In genomic region chr1:173122344-173122880, GRCh38 we compare ENCODE assay signal across 9 cellular contexts.
DNase-seq lines count a peak whose midpoint lies in the region; ATAC-seq and TF ChIP-seq lines count a peak whose summit lies in the region.
"Had no signal": no experiment of that assay in that cellular context is flagged by ENCODE, and none has a peak within 500 bp of the region (broad histone marks: within the 10 kb centered on the region; RNA-seq: fewer than 3 reads in every experiment).

No MANE protein-coding gene starts in this region.

- CTCF ChIA-PET in A673 (lab: Charles Lee), result interaction anchor here (0.7 kb wide), 1 partner anchor 296 kb away, joined by 3 read pairs; no protein-coding TSS in a partner anchor

- no peaks in the 10 kb centered on the region for H3K9me3 ChIP-seq in A673 (ENCODE audit: low read depth, low read length, poor library complexity, severe bottlenecking)
- H3K9me3 ChIP-seq in muscle layer of duodenum (ENCODE audit: control insufficient read depth in 1 of 2, low read length in 2 of 2), result no peaks in the 10 kb centered on the region

- peak overlapping the region; percentile 7 for H3K4me3 ChIP-seq in A673 (ENCODE audit: low read depth, low read length, poor library complexity, severe bottlenecking)
- H3K4me3 ChIP-seq in epithelial cell of esophagus (ENCODE audit: low read length), result no peak overlapping the region
- peak overlapping the region; percentile 32 to 47 for H3K4me3 ChIP-seq in muscle layer of duodenum (ENCODE audit: low read depth in 1 of 2, low read length in 2 of 2)

- ATAC-seq in HG03442 (IDR thresholded peaks at IDR 0.05; ENCODE audit: unreplicated experiment), result no peak

- no peak for DNase-seq in A673 (ENCODE audit: low spot score)
- peak; percentile 39 to 51 for DNase-seq in NCI-H526 (lab: John Stamatoyannopoulos, UW)
- peak; percentile 19 for DNase-seq in epithelial cell of esophagus (ENCODE audit: low read depth)
- DNase-seq in NCI-H82 (lab: John Stamatoyannopoulos, UW), result no peak
- DNase-seq in NCI-H187 treated with DMSO at 0.1 percent for 48 hours (lab: John Stamatoyannopoulos, UW), result no peak
- DNase-seq in NCI-H146 (lab: John Stamatoyannopoulos, UW), result no peak
- DNase-seq: CD8-positive, alpha-beta memory T cell had no signal

- H3K27me3 ChIP-seq in A673 (replicated peaks; ENCODE audit: insufficient read depth, low read depth, low read length, poor library complexity) (no peaks in the 10 kb centered on the region), muscle layer of duodenum (ENCODE audit: low read depth, low read length) (no peaks in the 10 kb centered on the region)

- no TSS peak for BruUV-seq in A673 (replicated peaks; lab: Mats Ljungman, UMichigan)

- intact Hi-C loops in A673 (cut with micrococcal nuclease; ENCODE audit: unreplicated experiment), result loop anchor here (5.0 kb wide), 1 partner anchor 295 kb away; no protein-coding TSS in a partner anchor

- TF ChIP-seq CTCF in A673 (conservative IDR thresholded peaks at IDR 0.05; ENCODE audit: low read depth, low read length), result no peak
- no peak for TF ChIP-seq CTCF in epithelial cell of esophagus (IDR thresholded peaks at IDR 0.05; ENCODE audit: insufficient read depth, low read depth, low read length, missing control alignments)

- peak overlapping the region; percentile 63 for H3K27ac ChIP-seq in A673 (ENCODE audit: low read depth, low read length, poor library complexity, severe bottlenecking)
- peak overlapping the region; percentile 93 for H3K27ac ChIP-seq in muscle layer of duodenum (ENCODE audit: low read length)

- POLR2A ChIA-PET in A673 (lab: Charles Lee; ENCODE audit: low non-redundant PET), result no interaction called here

- no peaks in the 10 kb centered on the region for H3K36me3 ChIP-seq in A673 (ENCODE audit: insufficient read depth, low read length, poor library complexity, severe bottlenecking)
- no peaks in the 10 kb centered on the region for H3K36me3 ChIP-seq in muscle layer of duodenum (ENCODE audit: control insufficient read depth in 1 of 2, insufficient read depth in 2 of 2, low read length in 2 of 2)

- H3K4me1 ChIP-seq in A673 (ENCODE audit: insufficient read depth, low read length, poor library complexity, severe bottlenecking) (peaks cover 16% of the 10 kb centered on the region), muscle layer of duodenum (ENCODE audit: control insufficient read depth in 1 of 2, insufficient read depth in 2 of 2, low read length in 2 of 2) (peaks cover 13 to 16% of the 10 kb centered on the region in 2 donors)

Comparison
In these comparisons a context has a peak if more than half of its experiments do, and no peak if none do; other contexts are left out.
1. DNase-seq: peak in NCI-H526 (2 of 2) and epithelial cell of esophagus (single experiment); none in A673 (single experiment), NCI-H82 (single experiment), NCI-H187 treated with DMSO at 0.1 percent for 48 hours (single experiment) and NCI-H146 (single experiment).